ENCODE assay signal across 8 cellular contexts in the genomic region with DNA sequence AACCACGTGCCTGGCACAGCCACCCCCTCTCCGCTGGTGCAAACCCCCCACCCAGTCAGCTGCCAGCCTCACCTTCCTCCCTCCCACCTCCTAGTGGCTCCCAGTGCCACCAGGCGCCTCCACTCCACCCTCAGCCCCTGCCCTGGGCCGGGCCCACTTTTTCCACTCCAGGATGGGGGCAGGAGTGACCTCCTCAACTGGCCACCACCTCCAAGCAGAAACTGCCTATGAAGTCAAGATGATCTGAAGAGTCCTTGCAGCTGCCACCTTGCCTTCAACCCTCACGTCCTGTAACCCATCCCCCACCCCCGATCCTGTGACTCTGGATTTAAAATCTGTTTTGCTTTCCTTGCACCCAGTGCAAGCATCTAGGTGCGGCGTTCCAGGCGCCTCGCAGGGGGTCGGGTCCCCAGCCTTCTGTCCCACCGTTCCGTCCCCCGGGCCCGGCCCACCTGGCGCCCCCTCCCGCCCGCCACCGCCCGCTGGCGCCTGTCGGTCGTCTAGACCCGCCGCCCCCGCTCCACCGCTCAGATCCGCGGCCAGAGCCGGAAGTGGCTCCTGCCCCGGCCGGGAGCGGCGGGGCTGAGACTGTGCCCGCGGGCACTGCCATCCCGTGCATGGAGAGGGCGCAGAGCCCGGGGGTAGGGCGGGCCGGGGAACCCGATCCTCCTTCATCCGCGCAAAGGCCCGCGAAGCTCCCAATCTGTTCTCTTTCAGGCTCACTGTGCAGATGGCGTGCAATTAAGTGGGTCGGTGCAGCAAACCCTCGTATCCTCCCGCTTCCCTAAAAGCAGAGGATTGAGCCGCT. TPM values are rescaled to one million over a fixed set of nuclear protein-coding genes. Genes with fewer than 3 reads are reported as not detected.
DNase-seq lines count a peak whose midpoint lies in the region; ATAC-seq, FAIRE-seq and TF ChIP-seq lines count a peak whose summit lies in the region.

No MANE protein-coding gene starts in this region.

- peaks cover 44% of the 10 kb centered on the region for H3K4me1 ChIP-seq in A549
- H3K4me1 ChIP-seq in neutrophil (ENCODE audit: control insufficient read depth in 1 of 2, insufficient read depth in 1 of 2, low read depth in 1 of 2, low read length in 1 of 2) = peaks cover 0 to 9% of the 10 kb centered on the region in 2 experiments

- H3K27ac Mint-ChIP-seq in activated T-helper 1 cell treated with anti-CD3 and anti-CD28 coated beads, Interleukin-12 subunit alpha, Interleukin-12 subunit beta, Interleukin-2, Interleukin-4 antibody, amounts not matched to agents 30 ng/mL and 10 ng/mL and 1 ng/mL, durations not matched to agents 14 hours and 24 hours and 36 hours = no peak overlapping the region

- H3K36me3 ChIP-seq in neutrophil = no peaks in the 10 kb centered on the region

- no peak for TF ChIP-seq EP300 in A549 (IDR thresholded peaks at IDR 0.05)

- H3K4me1 Mint-ChIP-seq in activated T-helper 1 cell treated with anti-CD3 and anti-CD28 coated beads, Interleukin-12 subunit alpha, Interleukin-12 subunit beta, Interleukin-2, Interleukin-4 antibody, amounts not matched to agents 30 ng/mL and 10 ng/mL and 1 ng/mL, durations not matched to agents 14 hours and 24 hours and 36 hours (ENCODE audit: low read depth) = peaks cover 6% of the 10 kb centered on the region

- POLR2A ChIA-PET in A549 (lab: Yijun Ruan, JAX) = no interaction called here

- no peak for DNase-seq in A549 (ENCODE audit: low read depth in 1 of 2, low spot score in 1 of 2)
- peak; percentile 60 for DNase-seq in GM19238 (ENCODE audit: insufficient read length, low spot score)
- DNase-seq in NCI-H510A treated with DMSO at 0.1 percent for 48 hours (lab: John Stamatoyannopoulos, UW) = peak; percentile 58
- DNase-seq in activated T-helper 1 cell treated with anti-CD3 and anti-CD28 coated beads, Interleukin-12 subunit alpha, Interleukin-12 subunit beta, Interleukin-2, Interleukin-4 antibody, amounts not matched to agents 30 ng/mL and 10 ng/mL and 1 ng/mL, durations not matched to agents 14 hours and 24 hours and 36 hours (ENCODE audit: low spot score) = no peak
- DNase-seq in fibroblast of mammary gland (ENCODE audit: low read depth) = no peak
- DNase-seq in ureter (ENCODE audit: low spot score) = peak; percentile 49
- DNase-seq in 8988T = no peak

- peaks cover 37% of the 10 kb centered on the region for H3K27me3 ChIP-seq in neutrophil

- H3K9me3 Mint-ChIP-seq in activated T-helper 1 cell treated with anti-CD3 and anti-CD28 coated beads, Interleukin-12 subunit alpha, Interleukin-12 subunit beta, Interleukin-2, Interleukin-4 antibody, amounts not matched to agents 30 ng/mL and 10 ng/mL and 1 ng/mL, durations not matched to agents 14 hours and 24 hours and 36 hours = no peaks in the 10 kb centered on the region

- CTCF ChIA-PET in A549 (lab: Yijun Ruan, JAX) = interaction anchor here (0.7 to 1.3 kb wide), 2 partner anchors 17 to 20 kb away, joined by 3 read pairs; no protein-coding TSS in a partner anchor

- no peak for TF ChIP-seq CTCF in A549 (IDR thresholded peaks at IDR 0.05)
- TF ChIP-seq CTCF in fibroblast of mammary gland (conservative IDR thresholded peaks at IDR 0.05; ENCODE audit: control insufficient read depth, insufficient read depth, low read depth, low read length) = no peak
- no peak for TF ChIP-seq CTCF in neutrophil (IDR thresholded peaks at IDR 0.05)

- no peak for TF ChIP-seq POLR2A in A549 (IDR thresholded peaks at IDR 0.05; ENCODE audit: low read length)

- ATAC-seq in A549 = peak; percentile 57

- no peak for FAIRE-seq in A549 (lab: Jason Lieb, UNC)

- peak overlapping the region; percentile 75 to 86 for H3K27ac ChIP-seq in A549
- H3K27ac ChIP-seq in neutrophil = no peak overlapping the region

- no peaks in the 10 kb centered on the region for H3K9me3 ChIP-seq in A549
- H3K9me3 ChIP-seq in neutrophil = no peaks in the 10 kb centered on the region

- H3K4me3 Mint-ChIP-seq in activated T-helper 1 cell treated with anti-CD3 and anti-CD28 coated beads, Interleukin-12 subunit alpha, Interleukin-12 subunit beta, Interleukin-2, Interleukin-4 antibody, amounts not matched to agents 30 ng/mL and 10 ng/mL and 1 ng/mL, durations not matched to agents 14 hours and 24 hours and 36 hours = peak overlapping the region; percentile 51

- intact Hi-C loops in activated T-helper 1 cell treated with anti-CD3 and anti-CD28 coated beads, Interleukin-12 subunit alpha, Interleukin-12 subunit beta, Interleukin-2, Interleukin-4 antibody, amounts not matched to agents 30 ng/mL and 10 ng/mL and 1 ng/mL, durations not matched to agents 14 hours and 24 hours and 36 hours (cut with micrococcal nuclease) = loop anchor here (10.0 kb wide), 1 partner anchor 48 kb away; a partner anchor contains a TSS

- no peak; a peak in 1 of 5 replicates for TF ChIP-seq RAD21 in A549 (conservative IDR thresholded peaks at IDR 0.05 in 1 of 2, IDR thresholded peaks at IDR 0.05 in 1 of 2)

- 61% methylated on average over 23 of the region's 51 CpGs for WGBS in A549 (ENCODE audit: missing lambda C conversion rate)

- H3K27me3 Mint-ChIP-seq in activated T-helper 1 cell treated with anti-CD3 and anti-CD28 coated beads, Interleukin-12 subunit alpha, Interleukin-12 subunit beta, Interleukin-2, Interleukin-4 antibody, amounts not matched to agents 30 ng/mL and 10 ng/mL and 1 ng/mL, durations not matched to agents 14 hours and 24 hours and 36 hours (ENCODE audit: insufficient read depth) = peaks cover 3% of the 10 kb centered on the region

- H3K4me2 ChIP-seq in A549 = peak overlapping the region; percentile 72

- H3K4me3 ChIP-seq in A549 (peak overlapping the region; percentile 27; the same call in 2 of the 3 replicates), fibroblast of mammary gland (ENCODE audit: control insufficient read depth, low read depth, low read length) (peak overlapping the region; percentile 29), neutrophil (ENCODE audit: low read depth in 1 of 2, low read length in 1 of 2) (peak overlapping the region; percentile 29 to 57)

- no peaks in the 10 kb centered on the region for H3K36me3 Mint-ChIP-seq in activated T-helper 1 cell treated with anti-CD3 and anti-CD28 coated beads, Interleukin-12 subunit alpha, Interleukin-12 subunit beta, Interleukin-2, Interleukin-4 antibody, amounts not matched to agents 30 ng/mL and 10 ng/mL and 1 ng/mL, durations not matched to agents 14 hours and 24 hours and 36 hours (ENCODE audit: low read depth)

TF ChIP-seq in A549, 52 proteins besides CTCF, POLR2A, EP300 and RAD21:
- TF ChIP-seq EHF (CRISPR knock-in tag; IDR thresholded peaks at IDR 0.05) (no peak), JUN (IDR thresholded peaks at IDR 0.05) (0 out of 5 replicates have a peak, but pooled peaks of 1 of the 2 experiments have one; percentile 12), CHD4 (IDR thresholded peaks at IDR 0.05; ENCODE audit: borderline replicate concordance) (no peak), PHF8 (IDR thresholded peaks at IDR 0.05; ENCODE audit: borderline replicate concordance, low read depth) (no peak), FOSL2 (IDR thresholded peaks at IDR 0.05) (no peak), FOSL2 (CRISPR knock-in tag; IDR thresholded peaks at IDR 0.05) (no peak)
- TF ChIP-seq, protein P1, sequence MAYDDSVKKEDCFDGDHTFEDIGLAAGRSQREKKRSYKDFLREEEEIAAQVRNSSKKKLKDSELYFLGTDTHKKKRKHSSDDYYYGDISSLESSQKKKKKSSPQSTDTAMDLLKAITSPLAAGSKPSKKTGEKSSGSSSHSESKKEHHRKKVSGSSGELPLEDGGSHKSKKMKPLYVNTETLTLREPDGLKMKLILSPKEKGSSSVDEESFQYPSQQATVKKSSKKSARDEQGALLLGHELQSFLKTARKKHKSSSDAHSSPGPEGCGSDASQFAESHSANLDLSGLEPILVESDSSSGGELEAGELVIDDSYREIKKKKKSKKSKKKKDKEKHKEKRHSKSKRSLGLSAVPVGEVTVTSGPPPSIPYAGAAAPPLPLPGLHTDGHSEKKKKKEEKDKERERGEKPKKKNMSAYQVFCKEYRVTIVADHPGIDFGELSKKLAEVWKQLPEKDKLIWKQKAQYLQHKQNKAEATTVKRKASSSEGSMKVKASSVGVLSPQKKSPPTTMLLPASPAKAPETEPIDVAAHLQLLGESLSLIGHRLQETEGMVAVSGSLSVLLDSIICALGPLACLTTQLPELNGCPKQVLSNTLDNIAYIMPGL (CRISPR knock-in tag; IDR thresholded peaks at IDR 0.05; ENCODE audit: borderline replicate concordance) = no peak
TF ChIP-seq in A549: peak in this region for 1.

RNA-seq across cellular contexts. Expression of a gene that starts 51.2 kb away (rescaled TPM):
- polyA plus RNA-seq in A549 (2011; rRNA removed) (107 and 123 TPM in 2 replicates), A549 (2017; fragmentation: RNase III; extraction: RNeasy Plus Mini Kit Qiagen cat#74134 plus additional on column Dnase treatment) (141 to 146 TPM (median 144 TPM) in 3 replicates)
- 59.9 and 87.3 TPM in 2 replicates for polyA plus RNA-seq in A549 (2012; cell fraction: cytosol; rRNA removed)
- 151 and 354 TPM in 2 replicates for polyA plus RNA-seq in A549 (2012; cell fraction: nucleus; rRNA removed)
- polyA minus RNA-seq in A549 (2011; rRNA and poly(A)+ RNA removed) = 43.0 and 56.8 TPM in 2 replicates
- total RNA-seq in activated T-helper 1 cell treated with anti-CD3 and anti-CD28 coated beads, Interleukin-12 subunit alpha, Interleukin-12 subunit beta, Interleukin-2, Interleukin-4 antibody, amounts not matched to agents 30 ng/mL and 10 ng/mL and 1 ng/mL, durations not matched to agents 14 hours and 24 hours and 36 hours = 199 and 203 TPM in 2 replicates
- 277 TPM for total RNA-seq in ureter

Comparison
In these comparisons a context has a peak if more than half of its experiments do, and no peak if none do; other contexts are left out.
1. DNase-seq: peak in GM19238 (single experiment), NCI-H510A treated with DMSO at 0.1 percent for 48 hours (single experiment) and ureter (single experiment); none in A549 (0 of 2), activated T-helper 1 cell treated with anti-CD3 and anti-CD28 coated beads, Interleukin-12 subunit alpha, Interleukin-12 subunit beta, Interleukin-2, Interleukin-4 antibody, amounts not matched to agents 30 ng/mL and 10 ng/mL and 1 ng/mL, durations not matched to agents 14 hours and 24 hours and 36 hours (single experiment), fibroblast of mammary gland (single experiment) and 8988T (single experiment).
2. Peak in every context shown above with its lines, with median percentiles within 50 percentile points of each other: H3K4me3 ChIP-seq.